ENCODE assay signal across 26 cellular contexts in genomic region chr22:23775779-23776375, GRCh38. TPM values are rescaled to one million over a fixed set of nuclear protein-coding genes. Genes with fewer than 3 reads are reported as not detected.
DNase-seq lines count a peak whose midpoint lies in the region; TF ChIP-seq lines count a peak whose summit lies in the region.
"Had no signal": no experiment of that assay in that cellular context is flagged by ENCODE, and none has a peak within 500 bp of the region (broad histone marks: within the 10 kb centered on the region; RNA-seq: fewer than 3 reads in every experiment).

No MANE protein-coding gene starts in this region.

- peaks cover 15% of the 10 kb centered on the region for H3K4me1 ChIP-seq in OCI-LY1 (ENCODE audit: insufficient read depth, low read length, severe bottlenecking)

- H3K9ac ChIP-seq in OCI-LY1 (ENCODE audit: low read length), result no peak overlapping the region

- H3K9me3 ChIP-seq in OCI-LY1 (ENCODE audit: low read length), result no peaks in the 10 kb centered on the region
- H3K9me3 ChIP-seq: gastrocnemius medialis, lower lobe of right lung, thyroid gland had no signal

- no peaks in the 10 kb centered on the region for H3F3A ChIP-seq in OCI-LY1 (ENCODE audit: insufficient read depth, low read length)

- no peaks in the 10 kb centered on the region for H3K79me2 ChIP-seq in OCI-LY1 (ENCODE audit: insufficient read depth, low read length)

- H3K27ac ChIP-seq in OCI-LY1 (ENCODE audit: low read depth, low read length, poor library complexity, severe bottlenecking), result no peak overlapping the region
- H3K27ac ChIP-seq: gastrocnemius medialis, lower lobe of right lung, thyroid gland had no signal

- no peak overlapping the region for H2AFZ ChIP-seq in OCI-LY1 (ENCODE audit: low read length)

- CTCF ChIA-PET in activated naive CD4-positive, alpha-beta T cell treated with anti-CD3 and anti-CD28 coated beads, Interleukin-2, amount 10 ng/mL, durations not matched to agents 7 days and 5 days (lab: Charles Lee), result interaction anchor here (1.3 kb wide), 1 partner anchor 10 kb away, joined by 7 read pairs; no protein-coding TSS in a partner anchor

- 0 out of 2 replicates have a peak, but pooled peaks cover 4% of the 10 kb centered on the region for H3K27me3 ChIP-seq in OCI-LY1 (ENCODE audit: insufficient read depth, low read length)
- H3K27me3 ChIP-seq: gastrocnemius medialis, thyroid gland had no signal

- peaks cover 21% of the 10 kb centered on the region for H3K4me1 Mint-ChIP-seq in HFFc6 (ENCODE audit: low read depth)
- H3K4me1 Mint-ChIP-seq in brain, result peaks cover 29% of the 10 kb centered on the region
- H3K4me1 Mint-ChIP-seq in neural crest cell, result peaks cover 18% of the 10 kb centered on the region
- H3K4me1 Mint-ChIP-seq in endothelial cell (ENCODE audit: unreplicated experiment), result peaks cover 8% of the 10 kb centered on the region
- H3K4me1 Mint-ChIP-seq in activated naive CD4-positive, alpha-beta T cell treated with anti-CD3 and anti-CD28 coated beads, Interleukin-2, amount 10 ng/mL, durations not matched to agents 7 days and 5 days, result peaks cover 17% of the 10 kb centered on the region

- H3K4me3 ChIP-seq in OCI-LY1 (ENCODE audit: low read depth, low read length, poor library complexity, severe bottlenecking), result no peak overlapping the region
- H3K4me3 ChIP-seq: gastrocnemius medialis, lower lobe of right lung, thyroid gland had no signal

- H3K36me3 ChIP-seq in OCI-LY1 (ENCODE audit: insufficient read depth, low read length), result no peaks in the 10 kb centered on the region
- H3K36me3 ChIP-seq: gastrocnemius medialis, lower lobe of right lung, thyroid gland had no signal

- H4K20me1 ChIP-seq in OCI-LY1 (ENCODE audit: insufficient read depth, low read length), result no peaks in the 10 kb centered on the region

- H3K4me2 ChIP-seq in OCI-LY1 (ENCODE audit: low read length), result no peak overlapping the region

- peaks cover 4% of the 10 kb centered on the region; the same call in 1 of the 2 replicates for H3K27me3 Mint-ChIP-seq in HFFc6 (ENCODE audit: insufficient read depth)
- peaks cover 13% of the 10 kb centered on the region for H3K27me3 Mint-ChIP-seq in brain
- peaks cover 10% of the 10 kb centered on the region for H3K27me3 Mint-ChIP-seq in neural crest cell (ENCODE audit: low read depth)
- H3K27me3 Mint-ChIP-seq in endothelial cell (ENCODE audit: unreplicated experiment), result peaks cover 9% of the 10 kb centered on the region
- H3K27me3 Mint-ChIP-seq in activated naive CD4-positive, alpha-beta T cell treated with anti-CD3 and anti-CD28 coated beads, Interleukin-2, amount 10 ng/mL, durations not matched to agents 7 days and 5 days, result peaks cover 38% of the 10 kb centered on the region

- no peaks in the 10 kb centered on the region for H3K9me2 ChIP-seq in OCI-LY1 (ENCODE audit: low read depth, low read length)

- no peaks in the 10 kb centered on the region for H3K9me3 Mint-ChIP-seq in HFFc6
- no peaks in the 10 kb centered on the region for H3K9me3 Mint-ChIP-seq in brain
- H3K9me3 Mint-ChIP-seq in neural crest cell, result no peaks in the 10 kb centered on the region
- H3K9me3 Mint-ChIP-seq in endothelial cell (ENCODE audit: unreplicated experiment), result no peaks in the 10 kb centered on the region
- H3K9me3 Mint-ChIP-seq in activated naive CD4-positive, alpha-beta T cell treated with anti-CD3 and anti-CD28 coated beads, Interleukin-2, amount 10 ng/mL, durations not matched to agents 7 days and 5 days, result no peaks in the 10 kb centered on the region
- H3K9me3 Mint-ChIP-seq: activated CD4-positive, alpha-beta T cell treated with anti-CD3 and anti-CD28 coated beads, Interleukin-2, amount 10 ng/mL, durations not matched to agents 7 days and 5 days; activated naive CD8-positive, alpha-beta T cell treated with anti-CD3 and anti-CD28 coated beads, Interleukin-2, amount 10 ng/mL, durations not matched to agents 7 days and 5 days; CD8-positive, alpha-beta T cell had no signal

- H3K36me3 Mint-ChIP-seq in HFFc6 (ENCODE audit: low read depth) (no peaks in the 10 kb centered on the region), brain (no peaks in the 10 kb centered on the region), neural crest cell (ENCODE audit: low read depth) (no peaks in the 10 kb centered on the region), endothelial cell (ENCODE audit: low read depth, unreplicated experiment) (peaks cover 5% of the 10 kb centered on the region)
- H3K36me3 Mint-ChIP-seq in activated naive CD4-positive, alpha-beta T cell treated with anti-CD3 and anti-CD28 coated beads, Interleukin-2, amount 10 ng/mL, durations not matched to agents 7 days and 5 days, result no peaks in the 10 kb centered on the region
- H3K36me3 Mint-ChIP-seq: activated naive CD8-positive, alpha-beta T cell treated with anti-CD3 and anti-CD28 coated beads, Interleukin-2, amount 10 ng/mL, durations not matched to agents 7 days and 5 days; CD8-positive, alpha-beta T cell had no signal

- H3K4me3 Mint-ChIP-seq in HFFc6 (no peak overlapping the region), brain (no peak overlapping the region), neural crest cell (peak overlapping the region; percentile 75), endothelial cell (ENCODE audit: unreplicated experiment) (no peak overlapping the region)
- H3K4me3 Mint-ChIP-seq in activated naive CD4-positive, alpha-beta T cell treated with anti-CD3 and anti-CD28 coated beads, Interleukin-2, amount 10 ng/mL, durations not matched to agents 7 days and 5 days, result no peak overlapping the region
- H3K4me3 Mint-ChIP-seq: activated CD4-positive, alpha-beta T cell treated with anti-CD3 and anti-CD28 coated beads, Interleukin-2, amount 10 ng/mL, durations not matched to agents 7 days and 5 days; activated naive CD8-positive, alpha-beta T cell treated with anti-CD3 and anti-CD28 coated beads, Interleukin-2, amount 10 ng/mL, durations not matched to agents 7 days and 5 days; CD8-positive, alpha-beta T cell had no signal

- TF ChIP-seq CTCF in HFFc6 (IDR thresholded peaks at IDR 0.05), result peak; percentile 18; the same call in 1 of the 2 replicates
- peak; percentile 26; the same call in 1 of the 2 replicates for TF ChIP-seq CTCF in OCI-LY1 (IDR thresholded peaks at IDR 0.05; ENCODE audit: low read length)
- no peak for TF ChIP-seq CTCF in brain (conservative IDR thresholded peaks at IDR 0.05)
- TF ChIP-seq CTCF in neural crest cell (conservative IDR thresholded peaks at IDR 0.05), result no peak
- no peak for TF ChIP-seq CTCF in endothelial cell (IDR thresholded peaks at IDR 0.05; ENCODE audit: unreplicated experiment)

- no peak for DNase-seq in HFFc6
- DNase-seq in neural crest cell (ENCODE audit: low read depth, low spot score), result no peak
- DNase-seq in NCI-H1092 (lab: John Stamatoyannopoulos, UW), result no peak
- no peak for DNase-seq in activated CD4-positive, alpha-beta T cell treated with anti-CD3 and anti-CD28 coated beads for 4 hours
- DNase-seq in endothelial cell (ENCODE audit: low spot score), result no peak
- no peak for DNase-seq in activated naive CD4-positive, alpha-beta T cell treated with anti-CD3 and anti-CD28 coated beads, Interleukin-2, amount 10 ng/mL, durations not matched to agents 7 days and 5 days
- DNase-seq: activated CD4-positive, alpha-beta T cell treated with anti-CD3 and anti-CD28 coated beads, Interleukin-2, amount 10 ng/mL, durations not matched to agents 7 days and 5 days; activated naive CD8-positive, alpha-beta T cell treated with anti-CD3 and anti-CD28 coated beads, Interleukin-2, amount 10 ng/mL, durations not matched to agents 7 days and 5 days; CD8-positive, alpha-beta T cell; DMS53; effector CD4-positive, alpha-beta T cell; gastrocnemius medialis; islet precursor cell; Kasumi-1; lower lobe of right lung; NCI-H526; nucleus accumbens; stimulated activated CD4-positive, alpha-beta T cell treated with anti-CD3 and anti-CD28 coated beads, Interleukin-4, amount 100 ng/mL, for 24 hours; stimulated activated naive CD8-positive, alpha-beta T cell treated with anti-CD3 and anti-CD28 coated beads, Interleukin-15, Interleukin-2, amounts not matched to agents 100 U/mL and 50 U/mL, for 24 hours; thyroid gland had no signal

- H3K27ac Mint-ChIP-seq in HFFc6 (no peak overlapping the region), brain (peak overlapping the region in 3 of 5 experiments; percentile 9 to 71 (median 21)), neural crest cell (ENCODE audit: unreplicated experiment) (peak overlapping the region; percentile 84), endothelial cell (ENCODE audit: unreplicated experiment) (no peak overlapping the region)
- H3K27ac Mint-ChIP-seq in activated naive CD4-positive, alpha-beta T cell treated with anti-CD3 and anti-CD28 coated beads, Interleukin-2, amount 10 ng/mL, durations not matched to agents 7 days and 5 days, result no peak overlapping the region
- H3K27ac Mint-ChIP-seq: activated CD4-positive, alpha-beta T cell treated with anti-CD3 and anti-CD28 coated beads, Interleukin-2, amount 10 ng/mL, durations not matched to agents 7 days and 5 days; activated naive CD8-positive, alpha-beta T cell treated with anti-CD3 and anti-CD28 coated beads, Interleukin-2, amount 10 ng/mL, durations not matched to agents 7 days and 5 days had no signal

RNA-seq across cellular contexts. Expression of gene MMP11, which starts 3.2 kb away (rescaled TPM):
- 1 to 10 TPM; 1.7 to 3.6 (median 2.7) TPM for total RNA-seq in HFFc6 (2021; fragmentation: NEBNext Ultra II Directional; extraction: Animal tissue kit (Norgen Biotek cat#: 25700))
- polyA plus RNA-seq in brain (ENCODE audit: insufficient read depth, low read depth, low replicate concordance), result 8.4 TPM
- 10.8 and 11.2 TPM in 2 replicates for total RNA-seq in neural crest cell
- 3.4 TPM for total RNA-seq in endothelial cell (ENCODE audit: unreplicated experiment)
- total RNA-seq: HT1080 had no signal

RNA-seq across cellular contexts. Expression of gene CHCHD10, which starts 8.1 kb away (rescaled TPM):
- total RNA-seq in HFFc6 (2021; fragmentation: NEBNext Ultra II Directional; extraction: Animal tissue kit (Norgen Biotek cat#: 25700)), result 100 to 1,000 TPM in 4 of 6 experiments, 10 to 100 TPM in 2; 89.3 to 117 (median 106) TPM
- polyA plus RNA-seq in brain (ENCODE audit: insufficient read depth, low read depth, low replicate concordance), result 332 TPM
- 35.8 and 38.8 TPM in 2 replicates for total RNA-seq in neural crest cell
- total RNA-seq in endothelial cell (ENCODE audit: unreplicated experiment), result 55.8 TPM
- total RNA-seq: HT1080 had no signal

RNA-seq across cellular contexts. Expression of gene SMARCB1, which starts 10.9 kb away (rescaled TPM):
- total RNA-seq in HFFc6 (2021; fragmentation: NEBNext Ultra II Directional; extraction: Animal tissue kit (Norgen Biotek cat#: 25700)), result 100 to 1,000 TPM in 1 of 6 experiments, 10 to 100 TPM in 5; 91.5 to 101 (median 97.3) TPM
- 231 TPM for polyA plus RNA-seq in brain (ENCODE audit: insufficient read depth, low read depth, low replicate concordance)
- 222 and 244 TPM in 2 replicates for total RNA-seq in neural crest cell
- 105 TPM for total RNA-seq in endothelial cell (ENCODE audit: unreplicated experiment)

RNA-seq across cellular contexts. Expression of gene C22orf15, which starts 13.1 kb away (rescaled TPM):
- 1 to 10 TPM in 3 of 6 experiments, under 1 TPM in 3; 0.48 to 4.0 (median 1.1) TPM for total RNA-seq in HFFc6 (2021; fragmentation: NEBNext Ultra II Directional; extraction: Animal tissue kit (Norgen Biotek cat#: 25700))
- polyA plus RNA-seq in brain (ENCODE audit: insufficient read depth, low read depth, low replicate concordance), result not detected
- total RNA-seq in neural crest cell (0.41 and 0.79 TPM in 2 replicates), endothelial cell (ENCODE audit: unreplicated experiment) (2.0 TPM)
- total RNA-seq: cerebellum, gastrocnemius medialis, renal cortical epithelial cell, thyroid gland had no signal

RNA-seq across cellular contexts. Expression of gene VPREB3, which starts 21.7 kb away (rescaled TPM):
- under 1 TPM in 2 of 6 experiments, not detected in 4; 0.33 to 0.57 TPM for total RNA-seq in HFFc6 (2021; fragmentation: NEBNext Ultra II Directional; extraction: Animal tissue kit (Norgen Biotek cat#: 25700))
- 2.7 TPM for polyA plus RNA-seq in brain (ENCODE audit: insufficient read depth, low read depth, low replicate concordance)
- total RNA-seq in neural crest cell (not detected in 2 replicates), endothelial cell (ENCODE audit: unreplicated experiment) (not detected)
- total RNA-seq: activated CD4-positive, alpha-beta T cell treated with anti-CD3 and anti-CD28 coated beads, Interleukin-2, amount 10 ng/mL, durations not matched to agents 7 days and 5 days; activated naive CD8-positive, alpha-beta T cell treated with anti-CD3 and anti-CD28 coated beads, Interleukin-2, amount 10 ng/mL, durations not matched to agents 7 days and 5 days; cerebellum; HT1080; lower lobe of right lung; renal cortical epithelial cell; T-helper 1 cell treated with Interleukin-12 subunit alpha and Interleukin-12 subunit beta and Interleukin-4 antibody, amounts not matched to agents 30 ng/mL and 1 ng/mL, for 36 hours; thyroid gland had no signal

Comparison
In these comparisons a context has a peak if more than half of its experiments do, and no peak if none do; other contexts are left out.
1. H3K27ac Mint-ChIP-seq: peak in brain (3 of 5) and neural crest cell (single experiment); none in HFFc6 (single experiment), endothelial cell (single experiment) and activated naive CD4-positive, alpha-beta T cell treated with anti-CD3 and anti-CD28 coated beads, Interleukin-2, amount 10 ng/mL, durations not matched to agents 7 days and 5 days (single experiment).
2. CTCF ChIP-seq: peak in HFFc6 (single experiment) and OCI-LY1 (single experiment); none in brain (0 of 2), neural crest cell (single experiment) and endothelial cell (single experiment).